10 cellular contexts compared by ENCODE assay signal in the genomic region with DNA sequence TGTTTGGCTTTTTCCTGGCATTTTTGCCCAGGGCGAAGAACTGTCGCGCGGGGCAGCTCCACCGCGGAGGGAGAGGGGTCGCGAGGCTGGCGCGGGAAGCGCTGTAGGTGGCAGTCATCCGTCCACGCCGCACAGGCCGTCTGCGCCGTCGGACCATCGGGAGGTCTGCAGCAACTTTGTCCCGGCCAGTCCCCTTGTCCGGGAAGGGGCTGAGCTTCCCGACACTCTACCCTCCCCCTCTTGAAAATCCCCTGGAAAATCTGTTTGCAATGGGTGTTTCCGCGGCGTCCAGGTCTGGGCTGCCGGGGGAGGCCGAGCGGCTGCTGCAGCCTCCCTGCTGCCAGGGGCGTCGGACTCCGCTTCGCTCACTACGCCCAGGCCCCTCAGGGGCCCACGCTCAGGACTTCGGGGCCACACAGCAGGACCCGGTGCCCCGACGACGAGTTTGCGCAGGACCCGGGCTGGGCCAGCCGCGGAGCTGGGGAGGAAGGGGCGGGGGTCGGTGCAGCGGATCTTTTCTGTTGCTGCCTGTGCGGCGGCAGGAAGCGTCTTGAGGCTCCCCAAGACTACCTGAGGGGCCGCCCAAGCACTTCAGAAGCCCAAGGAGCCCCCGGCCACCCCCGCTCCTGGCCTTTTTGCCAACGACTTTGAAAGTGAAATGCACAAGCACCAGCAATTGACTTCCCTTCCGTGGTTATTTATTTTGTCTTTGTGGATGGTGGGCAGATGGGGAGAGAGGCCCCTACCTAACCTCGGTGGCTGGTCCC. TPM values are rescaled to one million over a fixed set of nuclear protein-coding genes. Genes with fewer than 3 reads are reported as not detected.
A peak's percentile ranks its signal among the peaks of the same experiment; 100 is the strongest.
DNase-seq lines count a peak whose midpoint lies in the region; ATAC-seq and TF ChIP-seq lines count a peak whose summit lies in the region.
"Had no signal": no experiment of that assay in that cellular context is flagged by ENCODE, and none has a peak within 500 bp of the region (broad histone marks: within the 10 kb centered on the region; RNA-seq: fewer than 3 reads in every experiment).

No MANE protein-coding gene starts in this region.

- WGBS in IMR-90 (ENCODE audit: extremely low coverage in 2 of 2, insufficient read length in 1 of 2), 2 experiments = 5% methylated on average over 23 of the region's 55 CpGs; no CpG with 5 or more reads in 1 of the 2 experiments

- no peaks in the 10 kb centered on the region for H3K36me3 Mint-ChIP-seq in activated naive CD8-positive, alpha-beta T cell treated with anti-CD3 and anti-CD28 coated beads, Interleukin-2, amount 50 U/mL, for 24 hours (ENCODE audit: low read depth)
- peaks cover 3% of the 10 kb centered on the region for H3K36me3 Mint-ChIP-seq in neural crest cell (ENCODE audit: low read depth)

- CTCF ChIA-PET in IMR-90 (lab: Yijun Ruan, JAX) = interaction anchor here (2.5 kb wide), 1 partner anchor 153 kb away, joined by 12 read pairs; no protein-coding TSS in a partner anchor

- no peak for TF ChIP-seq CTCF in IMR-90 (conservative IDR thresholded peaks at IDR 0.05; ENCODE audit: low read depth, low read length)
- no peak for TF ChIP-seq CTCF in neural crest cell (conservative IDR thresholded peaks at IDR 0.05)

- H3K27me3 ChIP-seq in IMR-90 (ENCODE audit: control insufficient read depth, insufficient read depth, low read length) = peaks cover 40% of the 10 kb centered on the region

- no peak overlapping the region for H4K8ac ChIP-seq in IMR-90 (ENCODE audit: low read depth in 2 of 2, low read length in 2 of 2)

- in situ Hi-C loops in IMR-90 (cut with MboI; ENCODE audit: low sequenced_read_pairs) = loop anchor here (10.0 kb wide), 1 partner anchor 143 kb away; no protein-coding TSS in a partner anchor

- no peaks in the 10 kb centered on the region for H3K36me3 ChIP-seq in IMR-90 (ENCODE audit: control insufficient read depth, insufficient read depth, low read length)
- H3K36me3 ChIP-seq: suprapubic skin had no signal

- no peak overlapping the region for H3K4me2 ChIP-seq in IMR-90 (ENCODE audit: low read depth, low read length)

- H3K27me3 Mint-ChIP-seq in activated naive CD8-positive, alpha-beta T cell treated with anti-CD3 and anti-CD28 coated beads, Interleukin-2, amount 50 U/mL, for 24 hours = peaks cover 44% of the 10 kb centered on the region
- peaks cover 67% of the 10 kb centered on the region for H3K27me3 Mint-ChIP-seq in neural crest cell (ENCODE audit: low read depth)

- H3K9me1 ChIP-seq in IMR-90 (ENCODE audit: insufficient read depth, low read length) = no peaks in the 10 kb centered on the region

- H3K14ac ChIP-seq in IMR-90 (replicated peaks; ENCODE audit: low read depth, low read length) = no peak overlapping the region

- DNase-seq in DMS 273 (lab: John Stamatoyannopoulos, UW; ENCODE audit: unreplicated experiment) (peak; percentile 41), DMS 273 treated with DMSO at 0.1 percent for 48 hours (lab: John Stamatoyannopoulos, UW) (no peak), IMR-90 (no peak), neural crest cell (ENCODE audit: low read depth, low spot score) (no peak), hippocampal formation (lab: John Stamatoyannopoulos, UW) (no peak)
- peak; percentile 13 for DNase-seq in activated naive CD8-positive, alpha-beta T cell treated with anti-CD3 and anti-CD28 coated beads, Interleukin-2, amount 50 U/mL, for 24 hours

- H3K4me3 Mint-ChIP-seq in activated naive CD8-positive, alpha-beta T cell treated with anti-CD3 and anti-CD28 coated beads, Interleukin-2, amount 50 U/mL, for 24 hours = no peak overlapping the region
- peak overlapping the region; percentile 72 for H3K4me3 Mint-ChIP-seq in neural crest cell

- H3K27ac Mint-ChIP-seq in activated naive CD8-positive, alpha-beta T cell treated with anti-CD3 and anti-CD28 coated beads, Interleukin-2, amount 50 U/mL, for 24 hours = no peak overlapping the region
- no peak overlapping the region for H3K27ac Mint-ChIP-seq in neural crest cell (ENCODE audit: unreplicated experiment)

- no TSS peak for BruUV-seq in IMR-90 (replicated peaks; lab: Mats Ljungman, UMichigan)

- peaks cover 6% of the 10 kb centered on the region; the same call in 1 of the 2 replicates for H3K9me3 ChIP-seq in IMR-90 (ENCODE audit: control insufficient read depth, insufficient read depth, low read length)
- H3K9me3 ChIP-seq: heart left ventricle, suprapubic skin had no signal

- no peak overlapping the region for H2BK20ac ChIP-seq in IMR-90 (ENCODE audit: low read depth, low read length)

- H3K23ac ChIP-seq in IMR-90 (ENCODE audit: low read depth, low read length) = peak overlapping the region; percentile 50

- intact Hi-C loops in IMR-90 (cut with micrococcal nuclease) = no loop called here

- H4K5ac ChIP-seq in IMR-90 (ENCODE audit: low read depth, low read length) = no peak overlapping the region

- no peak for TF ChIP-seq POLR2A in IMR-90 (IDR thresholded peaks at IDR 0.05; ENCODE audit: low read depth, low read length)

- no peak overlapping the region for H3K18ac ChIP-seq in IMR-90 (ENCODE audit: low read depth, low read length)

- H3K9me3 Mint-ChIP-seq in activated naive CD8-positive, alpha-beta T cell treated with anti-CD3 and anti-CD28 coated beads, Interleukin-2, amount 50 U/mL, for 24 hours = no peaks in the 10 kb centered on the region
- H3K9me3 Mint-ChIP-seq in neural crest cell = no peaks in the 10 kb centered on the region

- no peak for TF ChIP-seq RAD21 in IMR-90 (IDR thresholded peaks at IDR 0.05; ENCODE audit: low read length)

- POLR2A ChIA-PET in IMR-90 (lab: Charles Lee; ENCODE audit: unreplicated experiment) = no interaction called here

- no peak overlapping the region for H3K4me3 ChIP-seq in IMR-90 (ENCODE audit: insufficient read depth, low read depth, low read length)

- H3K4ac ChIP-seq in IMR-90 (ENCODE audit: low read depth, low read length) = no peak overlapping the region

- H3K4me1 ChIP-seq in IMR-90 (ENCODE audit: control insufficient read depth, insufficient read depth, low read length) = peaks cover 17% of the 10 kb centered on the region

- H2AFZ ChIP-seq in IMR-90 (replicated peaks; ENCODE audit: low read length, poor library complexity) = peak overlapping the region; percentile 52

- H3K79me1 ChIP-seq in IMR-90 (ENCODE audit: low read depth in 1 of 2, low read length in 2 of 2) = peaks cover 10 to 20% of the 10 kb centered on the region in 2 experiments; a peak in 3 of 4 replicates

- peak overlapping the region; percentile 63 for H2AK9ac ChIP-seq in IMR-90 (replicated peaks; ENCODE audit: low read depth, low read length, poor library complexity)

- no peak overlapping the region for H2BK5ac ChIP-seq in IMR-90 (ENCODE audit: low read depth, low read length, poor library complexity, severe bottlenecking)

- peaks cover 45% of the 10 kb centered on the region for H3K4me1 Mint-ChIP-seq in activated naive CD8-positive, alpha-beta T cell treated with anti-CD3 and anti-CD28 coated beads, Interleukin-2, amount 50 U/mL, for 24 hours
- peaks cover 38% of the 10 kb centered on the region for H3K4me1 Mint-ChIP-seq in neural crest cell

- no peak overlapping the region for H3K56ac ChIP-seq in IMR-90 (ENCODE audit: extremely low read depth, insufficient read depth, low read length)

- H2BK15ac ChIP-seq in IMR-90 (ENCODE audit: low read depth, low read length) = no peak overlapping the region

- no peak overlapping the region for H2BK120ac ChIP-seq in IMR-90 (ENCODE audit: low read depth, low read length)

- H2AK5ac ChIP-seq in IMR-90 (ENCODE audit: low read depth, low read length) = no peak overlapping the region

- H3K9ac ChIP-seq in IMR-90 (ENCODE audit: low read depth, low read length) = no peak overlapping the region

- ATAC-seq in IMR-90 (ENCODE audit: low read depth) (no peak), HG02678 (IDR thresholded peaks at IDR 0.05; ENCODE audit: unreplicated experiment) (no peak), GM19023 (IDR thresholded peaks at IDR 0.05; ENCODE audit: unreplicated experiment) (no peak)
- no peak for ATAC-seq in activated naive CD8-positive, alpha-beta T cell treated with anti-CD3 and anti-CD28 coated beads, Interleukin-2, amount 50 U/mL, for 24 hours
- ATAC-seq: heart left ventricle had no signal

- H3K27ac ChIP-seq in IMR-90 (ENCODE audit: insufficient read depth, low read length) = no peak overlapping the region
- H3K27ac ChIP-seq: heart left ventricle, suprapubic skin had no signal

- H4K20me1 ChIP-seq in IMR-90 (ENCODE audit: insufficient read depth, low read length) = peaks cover 21% of the 10 kb centered on the region

- dilution Hi-C loops in IMR-90 (cut with HindIII; ENCODE audit: low sequenced_read_pairs, unreplicated experiment) = no loop called here

- no peak overlapping the region for H4K91ac ChIP-seq in IMR-90 (ENCODE audit: insufficient read depth, low read depth, low read length)

TF ChIP-seq in IMR-90, 13 proteins besides CTCF, POLR2A, EP300 and RAD21:
- TF ChIP-seq RCOR1 (IDR thresholded peaks at IDR 0.05; ENCODE audit: insufficient replicate concordance, low read length) = no peak
TF ChIP-seq in IMR-90: peak in this region for 0.

RNA-seq across cellular contexts. Expression of a gene that starts 2.3 kb away (rescaled TPM):
- 3.2 and 5.3 TPM in 2 replicates for total RNA-seq in IMR-90 (2012; rRNA removed)
- 9.4 and 12.9 TPM in 2 replicates for polyA plus RNA-seq in IMR-90 (2012; rRNA removed)
- polyA plus RNA-seq in IMR-90 (2012; cell fraction: cytosol; rRNA removed) = 13.2 and 18.5 TPM in 2 replicates
- polyA plus RNA-seq in IMR-90 (2012; cell fraction: nucleus; rRNA removed; ENCODE audit: low replicate concordance) = 21.8 and 29.2 TPM in 2 replicates
- total RNA-seq in neural crest cell = 19.1 and 21.0 TPM in 2 replicates

RNA-seq across cellular contexts. Expression of a gene that starts 44.7 kb away (rescaled TPM):
- total RNA-seq in IMR-90 (2012; rRNA removed) (5.3 and 5.4 TPM in 2 replicates), neural crest cell (16.5 and 19.2 TPM in 2 replicates)
- polyA plus RNA-seq in IMR-90 (2012; rRNA removed) = 2.4 and 3.2 TPM in 2 replicates
- polyA plus RNA-seq in IMR-90 (2012; cell fraction: cytosol; rRNA removed) = 0.49 and 1.0 TPM in 2 replicates
- polyA plus RNA-seq in IMR-90 (2012; cell fraction: nucleus; rRNA removed; ENCODE audit: low replicate concordance) = 1.4 and 2.6 TPM in 2 replicates

Comparison
In these comparisons a context has a peak if more than half of its experiments do, and no peak if none do; other contexts are left out.
1. DNase-seq: peak in DMS 273 (single experiment) and activated naive CD8-positive, alpha-beta T cell treated with anti-CD3 and anti-CD28 coated beads, Interleukin-2, amount 50 U/mL, for 24 hours (single experiment); none in DMS 273 treated with DMSO at 0.1 percent for 48 hours (single experiment), IMR-90 (single experiment), neural crest cell (single experiment) and hippocampal formation (0 of 2).